Comparison of ENCODE assay signal across 21 cellular contexts in genomic region chr2:74436111-74436803, GRCh38. TPM values are rescaled to one million over a fixed set of nuclear protein-coding genes. Genes with fewer than 3 reads are reported as not detected.
DNase-seq lines count a peak whose midpoint lies in the region; ATAC-seq, FAIRE-seq and TF ChIP-seq lines count a peak whose summit lies in the region.
"Had no signal": no experiment of that assay in that cellular context is flagged by ENCODE, and none has a peak within 500 bp of the region (broad histone marks: within the 10 kb centered on the region; RNA-seq: fewer than 3 reads in every experiment).

No MANE protein-coding gene starts in this region.

- H3K79me2 ChIP-seq in GM12878 (ENCODE audit: control insufficient read depth, insufficient read depth, low read length) (no peaks in the 10 kb centered on the region; the same call in 1 of the 2 replicates), mesendoderm (ENCODE audit: control insufficient read depth, insufficient read depth, low read length) (peaks cover 54% of the 10 kb centered on the region)

- FAIRE-seq in GM12878 (lab: Jason Lieb, UNC) = no peak
- FAIRE-seq: endothelial cell of umbilical vein had no signal

- no peaks in the 10 kb centered on the region for H3K9me3 ChIP-seq in HUES48 (ENCODE audit: control insufficient read depth, insufficient read depth, low read length)
- no peaks in the 10 kb centered on the region for H3K9me3 ChIP-seq in GM12878 (replicated peaks; ENCODE audit: control insufficient read depth, insufficient read depth, low read length)
- H3K9me3 ChIP-seq: body of pancreas had no signal

- ATAC-seq in GM12878 = no peak
- ATAC-seq in HG03457 (IDR thresholded peaks at IDR 0.05; ENCODE audit: unreplicated experiment) = no peak
- ATAC-seq: body of pancreas; HCT116; sciatic nerve; stimulated activated effector memory CD8-positive, alpha-beta T cell treated with anti-CD3 and anti-CD28 coated beads, Interleukin-12 subunit alpha, Interleukin-12 subunit beta, amount 100 ng/mL, for 72 hours had no signal

- H3K4me1 ChIP-seq in HUES48 (ENCODE audit: control insufficient read depth, insufficient read depth, low read length) (peaks cover 26% of the 10 kb centered on the region), GM12878 (ENCODE audit: control insufficient read depth, insufficient read depth, low read length) (peaks cover 22% of the 10 kb centered on the region), mesendoderm (ENCODE audit: control insufficient read depth, low read depth, low read length) (peaks cover 18% of the 10 kb centered on the region)

- H2AK5ac ChIP-seq in mesendoderm (ENCODE audit: low read length) = no peak overlapping the region

- no peak; the same call in 1 of the 2 replicates for TF ChIP-seq POLR2A in GM12878 (IDR thresholded peaks at IDR 0.05; ENCODE audit: low read depth, low read length)

- H2BK5ac ChIP-seq in mesendoderm (ENCODE audit: low read length) = no peak overlapping the region

- no peak for TF ChIP-seq EP300 in GM12878 (IDR thresholded peaks at IDR 0.05; ENCODE audit: borderline replicate concordance in 1 of 2, control insufficient read depth in 1 of 2, low read depth in 2 of 2, low read length in 2 of 2)

- no peak overlapping the region for H3K9ac ChIP-seq in HUES48 (ENCODE audit: low read depth, low read length)
- H3K9ac ChIP-seq in GM12878 (ENCODE audit: control insufficient read depth, insufficient read depth, low read length) = no peak overlapping the region
- peak overlapping the region; percentile 13 for H3K9ac ChIP-seq in mesendoderm (ENCODE audit: low read length)

- H3K4me2 ChIP-seq in GM12878 (ENCODE audit: control insufficient read depth, insufficient read depth) (peak overlapping the region; percentile 10; the same call in 1 of the 2 replicates), mesendoderm (ENCODE audit: low read length) (no peak overlapping the region)

- peaks cover 45% of the 10 kb centered on the region for H3K36me3 ChIP-seq in HUES48 (ENCODE audit: control insufficient read depth, insufficient read depth, low read length)
- no peaks in the 10 kb centered on the region for H3K36me3 ChIP-seq in GM12878 (ENCODE audit: control insufficient read depth in 2 of 2, insufficient read depth in 2 of 2, low read length in 1 of 2)
- H3K36me3 ChIP-seq in mesendoderm (ENCODE audit: control insufficient read depth, insufficient read depth, low read length) = peaks cover 5% of the 10 kb centered on the region

- DNase-seq in GM12878 (ENCODE audit: low read depth, low spot score) = no peak
- DNase-seq in mesendoderm = no peak
- no peak for DNase-seq in HUDEP-2 (lab: John Stamatoyannopoulos, UW; ENCODE audit: unreplicated experiment in 76 of 76)
- DNase-seq in cerebellar cortex (ENCODE audit: low spot score) = no peak
- DNase-seq: activated CD4-positive, CD25-positive, alpha-beta regulatory T cell treated with anti-CD3 and anti-CD28 coated beads, Interleukin-2, amount 50 U/mL, for 72 hours; activated naive CD8-positive, alpha-beta T cell treated with anti-CD3 and anti-CD28 coated beads for 36 hours; AML-193; body of pancreas; cortex of kidney; MM.1S; NCI-H146; NCI-H774; OCI-M1; SHP77 had no signal

- in situ Hi-C loops in GM12878 (cut with MboI) = no loop called here

- H3K27ac ChIP-seq in HUES48 (ENCODE audit: low read depth, low read length) = peak overlapping the region; percentile 50
- H3K27ac ChIP-seq in GM12878 (ENCODE audit: control insufficient read depth, insufficient read depth) = no peak overlapping the region
- H3K27ac ChIP-seq in mesendoderm (ENCODE audit: low read depth, low read length) = no peak overlapping the region
- peak overlapping the region; percentile 68 for H3K27ac ChIP-seq in temporal lobe (ENCODE audit: low read depth, low read length)
- H3K27ac ChIP-seq: body of pancreas had no signal

- no peak overlapping the region for H4K8ac ChIP-seq in mesendoderm (ENCODE audit: low read depth, low read length)

- WGBS in GM12878 (ENCODE audit: insufficient coverage, insufficient replicate concordance, low lambda C conversion rate, missing lambda C conversion rate) = 89% methylated on average over 42 of the region's 43 CpGs
- no CpG with 5 or more reads among the region's 43 CpGs for WGBS in mesendoderm (ENCODE audit: extremely low coverage, insufficient coverage, low lambda C conversion rate)

- no peak overlapping the region for H3K4ac ChIP-seq in mesendoderm (ENCODE audit: low read depth, low read length)

- H2BK15ac ChIP-seq in mesendoderm (replicated peaks; ENCODE audit: low read depth) = no peak overlapping the region

- no peak for TF ChIP-seq RAD21 in GM12878 (IDR thresholded peaks at IDR 0.05; ENCODE audit: insufficient read depth, low read depth, low read length)

- TF ChIP-seq CTCF in GM12878 (IDR thresholded peaks at IDR 0.05 in 2 of 3, conservative IDR thresholded peaks at IDR 0.05 in 1 of 3; ENCODE audit: control insufficient read depth in 2 of 3, extremely low read depth in 1 of 3, insufficient read depth in 1 of 3, low read depth in 3 of 3, low read length in 3 of 3) = no peak

- peak overlapping the region; percentile 56 for H3K56ac ChIP-seq in mesendoderm (ENCODE audit: low read length)

- peaks cover 46% of the 10 kb centered on the region for H3K79me1 ChIP-seq in mesendoderm (ENCODE audit: low read length)

- no peak overlapping the region for H2BK120ac ChIP-seq in mesendoderm (ENCODE audit: low read depth, low read length)

- no TSS peak for BruUV-seq in GM12878 (replicated peaks; lab: Mats Ljungman, UMichigan)

- H3K27me3 ChIP-seq in HUES48 (ENCODE audit: control insufficient read depth, insufficient read depth, low read length) = no peaks in the 10 kb centered on the region
- peaks cover 0 to 2% of the 10 kb centered on the region in 2 experiments; a peak in 1 of 4 replicates for H3K27me3 ChIP-seq in GM12878 (replicated peaks in 1 of 2; ENCODE audit: control insufficient read depth in 2 of 2, insufficient read depth in 2 of 2, low read length in 1 of 2)
- H3K27me3 ChIP-seq in mesendoderm (ENCODE audit: insufficient read depth, low read length, poor library complexity) = no peaks in the 10 kb centered on the region
- H3K27me3 ChIP-seq: body of pancreas had no signal

- H3K4me3 ChIP-seq in HUES48 (ENCODE audit: low read depth, low read length) (no peak overlapping the region), GM12878 (no peak overlapping the region), mesendoderm (ENCODE audit: low read length) (no peak overlapping the region)
- H3K4me3 ChIP-seq: body of pancreas had no signal

- no peak overlapping the region for H2AFZ ChIP-seq in GM12878 (ENCODE audit: control insufficient read depth, low read depth, low read length)

- intact Hi-C loops in GM12878 (cut with micrococcal nuclease; ENCODE audit: unreplicated experiment) = no loop called here

- H3K18ac ChIP-seq in mesendoderm (ENCODE audit: low read length) = peak overlapping the region; percentile 25

- no peak overlapping the region for H4K5ac ChIP-seq in mesendoderm (ENCODE audit: low read length)

- RAD21 ChIA-PET in GM12878 (lab: Charles Lee; ENCODE audit: unreplicated experiment) = no interaction called here

- no peak overlapping the region for H3K23ac ChIP-seq in mesendoderm (ENCODE audit: low read length)

- SMC1A ChIA-PET in GM12878 (lab: Charles Lee; ENCODE audit: uncharacterized antibody, unreplicated experiment) = interaction anchor here (1.0 kb wide), 1 partner anchor 11 kb away, joined by 3 read pairs; no protein-coding TSS in a partner anchor

- POLR2A ChIA-PET in GM12878 (lab: Charles Lee) = no interaction called here

- CTCF ChIA-PET in GM12878 (lab: Yijun Ruan, JAX) = interaction anchor here (1.1 kb wide), 1 partner anchor 21 kb away, joined by 3 read pairs; no protein-coding TSS in a partner anchor

- no peaks in the 10 kb centered on the region for H4K20me1 ChIP-seq in GM12878 (ENCODE audit: control insufficient read depth, insufficient read depth)

RNA-seq across cellular contexts. Expression of gene RTKN, which starts 5.5 kb away (rescaled TPM):
- 22.6 and 24.7 TPM in 2 replicates for total RNA-seq in GM12878 (2013; cell fraction: nucleolus; rRNA removed)
- total RNA-seq in GM12878 (2014; rRNA removed) (8.7 and 9.4 TPM in 2 replicates), GM12878 (2014; rRNA removed; fragmentation: Illumina TruSeq; extraction: Trizol) (4.0 and 5.4 TPM in 2 replicates), GM12878 (2021) (11.9 and 12.3 TPM in 2 replicates), temporal lobe (3.4 TPM)
- 3.7 TPM for polyA plus RNA-seq in GM12878 (2011; ENCODE audit: low read depth)
- polyA plus RNA-seq in GM12878 (2011; rRNA removed) (1.8 and 3.2 TPM in 2 replicates), GM12878 (2014; fragmentation: Illumina TruSeq; extraction: Trizol) (2.8 and 6.0 TPM in 2 replicates), GM12878 (2014; fragmentation: Nextera tagmentation; extraction: Ambion mirVana) (under 1 TPM; 0.50 to 0.91 TPM), GM12878 (2014; rRNA removed) (12.3 and 16.1 TPM in 2 replicates), GM12878 (2016; fragmentation: Nextera tagmentation; extraction: Ambion mirVana) (1 to 10 TPM; 4.8 to 5.3 TPM)
- polyA plus RNA-seq in GM12878 (2011; cell fraction: cytosol; rRNA removed) = 2.9 and 4.0 TPM in 2 replicates
- polyA plus RNA-seq in GM12878 (2011; cell fraction: nucleus; rRNA removed) = 14.3 and 20.0 TPM in 2 replicates
- 6.4 and 7.4 TPM in 2 replicates for polyA plus RNA-seq in GM12878 (2012)
- 3.5 and 5.3 TPM in 2 replicates for polyA minus RNA-seq in GM12878 (2011; rRNA and poly(A)+ RNA removed)
- polyA minus RNA-seq in GM12878 (2011; cell fraction: cytosol; rRNA and poly(A)+ RNA removed) = 2.0 and 2.1 TPM in 2 replicates
- 6.4 and 8.7 TPM in 2 replicates for polyA minus RNA-seq in GM12878 (2011; cell fraction: nucleus; rRNA and poly(A)+ RNA removed)
- polyA plus RNA-seq in mesendoderm (2013, experiment 1 of 2) = 32.8 TPM
- 32.7 TPM for polyA plus RNA-seq in mesendoderm (2013, experiment 2 of 2)

RNA-seq across cellular contexts. Expression of gene WDR54, which starts 14.7 kb away (rescaled TPM):
- 58.9 and 61.5 TPM in 2 replicates for total RNA-seq in GM12878 (2013; cell fraction: nucleolus; rRNA removed)
- total RNA-seq in GM12878 (2014; rRNA removed) (71.8 and 77.1 TPM in 2 replicates), GM12878 (2014; rRNA removed; fragmentation: Illumina TruSeq; extraction: Trizol) (38.2 and 39.0 TPM in 2 replicates), GM12878 (2021) (64.8 and 66.0 TPM in 2 replicates), temporal lobe (32.9 TPM)
- polyA plus RNA-seq in GM12878 (2011; ENCODE audit: low read depth) = 64.2 TPM
- polyA plus RNA-seq in GM12878 (2011; rRNA removed) (72.2 and 116 TPM in 2 replicates), GM12878 (2014; fragmentation: Illumina TruSeq; extraction: Trizol) (22.3 and 43.0 TPM in 2 replicates), GM12878 (2014; fragmentation: Nextera tagmentation; extraction: Ambion mirVana) (10 to 100 TPM; 88.7 to 89.5 TPM), GM12878 (2014; rRNA removed) (80.8 and 90.9 TPM in 2 replicates), GM12878 (2016; fragmentation: Nextera tagmentation; extraction: Ambion mirVana) (100 to 1,000 TPM; 104 to 116 TPM)
- polyA plus RNA-seq in GM12878 (2011; cell fraction: cytosol; rRNA removed) = 215 and 228 TPM in 2 replicates
- 204 and 286 TPM in 2 replicates for polyA plus RNA-seq in GM12878 (2011; cell fraction: nucleus; rRNA removed)
- 92.9 and 130 TPM in 2 replicates for polyA plus RNA-seq in GM12878 (2012)
- 151 and 248 TPM in 2 replicates for polyA minus RNA-seq in GM12878 (2011; rRNA and poly(A)+ RNA removed)
- polyA minus RNA-seq in GM12878 (2011; cell fraction: cytosol; rRNA and poly(A)+ RNA removed) = 50.4 and 56.4 TPM in 2 replicates
- 41.8 and 61.0 TPM in 2 replicates for polyA minus RNA-seq in GM12878 (2011; cell fraction: nucleus; rRNA and poly(A)+ RNA removed)
- polyA plus RNA-seq in mesendoderm (2013, experiment 1 of 2) = 10.1 TPM
- 9.9 TPM for polyA plus RNA-seq in mesendoderm (2013, experiment 2 of 2)

RNA-seq across cellular contexts. Expression of gene C2orf81, which starts 14.8 kb away (rescaled TPM):
- 3.2 and 4.9 TPM in 2 replicates for total RNA-seq in GM12878 (2013; cell fraction: nucleolus; rRNA removed)
- 3.7 and 4.4 TPM in 2 replicates for total RNA-seq in GM12878 (2014; rRNA removed)
- total RNA-seq in GM12878 (2014; rRNA removed; fragmentation: Illumina TruSeq; extraction: Trizol) = 1.3 and 2.0 TPM in 2 replicates
- total RNA-seq in GM12878 (2021) = 9.5 and 9.8 TPM in 2 replicates
- polyA plus RNA-seq in GM12878 (2011; ENCODE audit: low read depth) = 1.8 TPM
- 0.81 and 1.1 TPM in 2 replicates for polyA plus RNA-seq in GM12878 (2011; rRNA removed)
- 2.4 and 2.5 TPM in 2 replicates for polyA plus RNA-seq in GM12878 (2011; cell fraction: cytosol; rRNA removed)
- 2.6 and 3.7 TPM in 2 replicates for polyA plus RNA-seq in GM12878 (2011; cell fraction: nucleus; rRNA removed)
- polyA plus RNA-seq in GM12878 (2012) = 4.2 and 5.5 TPM in 2 replicates
- 0.57 and 1.7 TPM in 2 replicates for polyA plus RNA-seq in GM12878 (2014; fragmentation: Illumina TruSeq; extraction: Trizol)
- under 1 TPM; 0.10 to 0.27 TPM for polyA plus RNA-seq in GM12878 (2014; fragmentation: Nextera tagmentation; extraction: Ambion mirVana)
- polyA plus RNA-seq in GM12878 (2014; rRNA removed) = 4.8 and 6.3 TPM in 2 replicates
- 1 to 10 TPM; 3.3 to 3.5 TPM for polyA plus RNA-seq in GM12878 (2016; fragmentation: Nextera tagmentation; extraction: Ambion mirVana)
- 0.66 and 2.6 TPM in 2 replicates for polyA minus RNA-seq in GM12878 (2011; rRNA and poly(A)+ RNA removed)
- polyA minus RNA-seq in GM12878 (2011; cell fraction: cytosol; rRNA and poly(A)+ RNA removed) = 1.0 and 1.6 TPM in 2 replicates
- 0.73 and 1.7 TPM in 2 replicates for polyA minus RNA-seq in GM12878 (2011; cell fraction: nucleus; rRNA and poly(A)+ RNA removed)
- polyA plus RNA-seq in mesendoderm (2013, experiment 1 of 2) = 0.34 TPM
- polyA plus RNA-seq in mesendoderm (2013, experiment 2 of 2) = 0.56 TPM
- total RNA-seq in temporal lobe = 1.2 TPM

RNA-seq across cellular contexts. Expression of gene INO80B, which starts 18.6 kb away (rescaled TPM):
- total RNA-seq in GM12878 (2013; cell fraction: nucleolus; rRNA removed) = 54.1 and 56.3 TPM in 2 replicates
- total RNA-seq in GM12878 (2014; rRNA removed) (14.8 and 16.5 TPM in 2 replicates), GM12878 (2014; rRNA removed; fragmentation: Illumina TruSeq; extraction: Trizol) (11.0 and 11.2 TPM in 2 replicates), GM12878 (2021) (26.7 and 26.9 TPM in 2 replicates), temporal lobe (6.9 TPM)
- polyA plus RNA-seq in GM12878 (2011; ENCODE audit: low read depth) = 6.3 TPM
- polyA plus RNA-seq in GM12878 (2011; rRNA removed) (11.3 and 14.8 TPM in 2 replicates), GM12878 (2014; fragmentation: Illumina TruSeq; extraction: Trizol) (13.7 and 15.0 TPM in 2 replicates), GM12878 (2014; fragmentation: Nextera tagmentation; extraction: Ambion mirVana) (1 to 10 TPM; 1.3 to 1.8 TPM), GM12878 (2014; rRNA removed) (16.7 and 21.3 TPM in 2 replicates), GM12878 (2016; fragmentation: Nextera tagmentation; extraction: Ambion mirVana) (1 to 10 TPM; 5.0 to 6.7 TPM)
- 8.0 and 8.9 TPM in 2 replicates for polyA plus RNA-seq in GM12878 (2011; cell fraction: cytosol; rRNA removed)
- polyA plus RNA-seq in GM12878 (2011; cell fraction: nucleus; rRNA removed) = 70.4 and 72.7 TPM in 2 replicates
- polyA plus RNA-seq in GM12878 (2012) = 21.6 and 22.4 TPM in 2 replicates
- 4.7 and 5.7 TPM in 2 replicates for polyA minus RNA-seq in GM12878 (2011; rRNA and poly(A)+ RNA removed)
- 2.4 TPM in 1 of 2 replicates, not detected in the other for polyA minus RNA-seq in GM12878 (2011; cell fraction: cytosol; rRNA and poly(A)+ RNA removed)
- 14.5 and 26.4 TPM in 2 replicates for polyA minus RNA-seq in GM12878 (2011; cell fraction: nucleus; rRNA and poly(A)+ RNA removed)
- 11.3 TPM for polyA plus RNA-seq in mesendoderm (2013, experiment 1 of 2)
- 11.5 TPM for polyA plus RNA-seq in mesendoderm (2013, experiment 2 of 2)

RNA-seq across cellular contexts. Expression of gene WBP1, which starts 22.0 kb away (rescaled TPM):
- total RNA-seq in GM12878 (2013; cell fraction: nucleolus; rRNA removed) = 43.3 and 49.4 TPM in 2 replicates
- total RNA-seq in GM12878 (2014; rRNA removed) (46.3 and 53.3 TPM in 2 replicates), GM12878 (2014; rRNA removed; fragmentation: Illumina TruSeq; extraction: Trizol) (23.6 and 25.5 TPM in 2 replicates), GM12878 (2021) (42.5 and 46.6 TPM in 2 replicates), temporal lobe (18.4 TPM)
- 29.8 TPM for polyA plus RNA-seq in GM12878 (2011; ENCODE audit: low read depth)
- polyA plus RNA-seq in GM12878 (2011; rRNA removed) (27.2 and 43.0 TPM in 2 replicates), GM12878 (2014; fragmentation: Illumina TruSeq; extraction: Trizol) (20.4 and 47.7 TPM in 2 replicates), GM12878 (2014; fragmentation: Nextera tagmentation; extraction: Ambion mirVana) (10 to 100 TPM in 1 of 2 experiments, 1 to 10 TPM in 1; 4.2 to 11.5 TPM), GM12878 (2014; rRNA removed) (76.8 and 78.0 TPM in 2 replicates), GM12878 (2016; fragmentation: Nextera tagmentation; extraction: Ambion mirVana) (10 to 100 TPM; 38.5 to 44.6 TPM)
- polyA plus RNA-seq in GM12878 (2011; cell fraction: cytosol; rRNA removed) = 77.7 and 89.4 TPM in 2 replicates
- polyA plus RNA-seq in GM12878 (2011; cell fraction: nucleus; rRNA removed) = 332 and 388 TPM in 2 replicates
- polyA plus RNA-seq in GM12878 (2012) = 65.8 and 66.5 TPM in 2 replicates
- polyA minus RNA-seq in GM12878 (2011; rRNA and poly(A)+ RNA removed) = 19.5 and 28.5 TPM in 2 replicates
- 5.3 and 7.4 TPM in 2 replicates for polyA minus RNA-seq in GM12878 (2011; cell fraction: cytosol; rRNA and poly(A)+ RNA removed)
- polyA minus RNA-seq in GM12878 (2011; cell fraction: nucleus; rRNA and poly(A)+ RNA removed) = 33.2 and 55.6 TPM in 2 replicates
- polyA plus RNA-seq in mesendoderm (2013, experiment 1 of 2) = 46.3 TPM
- polyA plus RNA-seq in mesendoderm (2013, experiment 2 of 2) = 45.2 TPM

Comparison
In these comparisons a context has a peak if more than half of its experiments do, and no peak if none do; other contexts are left out.
1. H3K27ac ChIP-seq: peak in HUES48 (single experiment) and temporal lobe (single experiment); none in GM12878 (single experiment) and mesendoderm (single experiment).